8 cellular contexts compared by ENCODE assay signal in the genomic region with DNA sequence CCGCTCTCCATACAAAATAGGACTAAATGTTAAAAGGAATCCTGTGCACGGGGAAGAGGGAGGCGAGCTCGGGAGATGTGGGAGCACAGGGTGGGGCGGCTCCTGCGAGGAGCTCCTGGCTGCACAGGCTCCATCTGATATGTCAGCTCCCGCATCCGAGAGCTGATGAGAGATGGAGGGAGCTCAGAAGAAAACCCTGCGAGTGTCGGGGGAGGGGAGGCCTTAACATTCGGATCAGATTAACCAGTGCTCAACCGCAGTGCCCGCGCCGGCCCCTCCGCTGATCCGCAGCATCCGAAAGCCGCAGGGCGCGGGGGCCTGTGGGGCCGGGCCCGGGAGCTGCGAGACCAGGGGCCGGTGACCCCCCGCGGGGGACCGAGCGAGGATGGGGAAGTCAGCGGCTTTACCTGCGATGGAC. TPM values are rescaled to one million over a fixed set of nuclear protein-coding genes. Genes with fewer than 3 reads are reported as not detected.
DNase-seq lines count a peak whose midpoint lies in the region; ATAC-seq, FAIRE-seq and TF ChIP-seq lines count a peak whose summit lies in the region.

No MANE protein-coding gene starts in this region.

- H3K9ac ChIP-seq in HUES6 (ENCODE audit: low read length), result peak overlapping the region; percentile 57
- peak overlapping the region; percentile 39 for H3K9ac ChIP-seq in mucosa of stomach (ENCODE audit: low read length)

- H3K27me3 ChIP-seq in HUES6 (ENCODE audit: control insufficient read depth, insufficient read depth, low read length) (peaks cover 8% of the 10 kb centered on the region), mucosa of stomach (ENCODE audit: control insufficient read depth, insufficient read depth, low read length) (peaks cover 36% of the 10 kb centered on the region)

- peaks cover 53 to 68% (median 65%) of the 10 kb centered on the region in 3 donors for H3K27me3 Mint-ChIP-seq in CD14-positive monocyte (ENCODE audit: low read depth in 3 of 3)

- intact Hi-C loops in CD14-positive monocyte (cut with micrococcal nuclease), result no loop called here

- peaks cover 15% of the 10 kb centered on the region for H3K4me1 Mint-ChIP-seq in CD14-positive monocyte

- H3K9me3 ChIP-seq in HUES6 (ENCODE audit: control insufficient read depth, insufficient read depth, low read depth, low read length), result no peaks in the 10 kb centered on the region
- H3K9me3 ChIP-seq in mucosa of stomach (ENCODE audit: control insufficient read depth, low read length), result no peaks in the 10 kb centered on the region

- no peak overlapping the region for H3K27ac ChIP-seq in HUES6 (ENCODE audit: low read depth, low read length)

- TF ChIP-seq CTCF in CD14-positive monocyte (IDR thresholded peaks at IDR 0.05) (no peak), epithelial cell of proximal tubule (conservative IDR thresholded peaks at IDR 0.05; ENCODE audit: low read depth, low read length) (no peak)

- H3K4me3 ChIP-seq in HUES6 (ENCODE audit: low read depth, low read length) (peak overlapping the region; percentile 94), epithelial cell of proximal tubule (ENCODE audit: low read depth, low read length) (peak overlapping the region; percentile 69), mucosa of stomach (ENCODE audit: low read length) (no peak overlapping the region)

- peaks cover 0 to 9% (median 4%) of the 10 kb centered on the region in 7 donors for H3K9me3 Mint-ChIP-seq in CD14-positive monocyte

- H3K4me3 Mint-ChIP-seq in CD14-positive monocyte, result peak overlapping the region; percentile 78 to 91

- no peak for FAIRE-seq in urothelium cell line (lab: Jason Lieb, UNC)

- H3K36me3 Mint-ChIP-seq in CD14-positive monocyte, result peaks cover 3% of the 10 kb centered on the region in 2 donors

- DNase-seq in CD14-positive monocyte (ENCODE audit: low spot score) (no peak), epithelial cell of proximal tubule (ENCODE audit: low read depth) (no peak), urothelium cell line (ENCODE audit: low spot score) (peak; percentile 14)
- peak; percentile 2 for DNase-seq in activated CD4-positive, alpha-beta T cell treated with anti-CD3 and anti-CD28 coated beads, Interleukin-2, amount 50 U/mL, for 1 hour

- peaks cover 43% of the 10 kb centered on the region for H3K4me1 ChIP-seq in HUES6 (ENCODE audit: control insufficient read depth, insufficient read depth, low read length)
- peaks cover 7% of the 10 kb centered on the region for H3K4me1 ChIP-seq in mucosa of stomach (ENCODE audit: control insufficient read depth, insufficient read depth, low read length)

- peak; percentile 13 for ATAC-seq in GM19351 (IDR thresholded peaks at IDR 0.05; ENCODE audit: unreplicated experiment)
- no peak for ATAC-seq in GM18873 (IDR thresholded peaks at IDR 0.05; ENCODE audit: low FRiP score, unreplicated experiment)

- no peaks in the 10 kb centered on the region for H3K36me3 ChIP-seq in HUES6 (ENCODE audit: control insufficient read depth, insufficient read depth, low read length)
- H3K36me3 ChIP-seq in mucosa of stomach (ENCODE audit: control insufficient read depth, insufficient read depth, low read length), result no peaks in the 10 kb centered on the region

- no peak overlapping the region for H3K27ac Mint-ChIP-seq in CD14-positive monocyte

RNA-seq across cellular contexts. Expression of gene ELOVL4, which starts 0.6 kb away (rescaled TPM):
- polyA plus RNA-seq in CD14-positive monocyte, result not detected
- total RNA-seq in epithelial cell of proximal tubule, result 2.1 and 2.6 TPM in 2 replicates

RNA-seq across cellular contexts. Expression of gene TTK, which starts 57.7 kb away (rescaled TPM):
- polyA plus RNA-seq in CD14-positive monocyte, result not detected
- 41.5 and 44.7 TPM in 2 replicates for total RNA-seq in epithelial cell of proximal tubule

Comparison
In these comparisons a context has a peak if more than half of its experiments do, and no peak if none do; other contexts are left out.
1. DNase-seq: peak in activated CD4-positive, alpha-beta T cell treated with anti-CD3 and anti-CD28 coated beads, Interleukin-2, amount 50 U/mL, for 1 hour (single experiment) and urothelium cell line (single experiment); none in CD14-positive monocyte (single experiment) and epithelial cell of proximal tubule (single experiment).